ENCODE assay signal across 9 cellular contexts in genomic region chr5:1503301-1504243, GRCh38. TPM values are rescaled to one million over a fixed set of nuclear protein-coding genes. Genes with fewer than 3 reads are reported as not detected.
DNase-seq lines count a peak whose midpoint lies in the region; ATAC-seq and TF ChIP-seq lines count a peak whose summit lies in the region.
"Had no signal": no experiment of that assay in that cellular context is flagged by ENCODE, and none has a peak within 500 bp of the region (broad histone marks: within the 10 kb centered on the region; RNA-seq: fewer than 3 reads in every experiment).

No MANE protein-coding gene starts in this region.

- no peak overlapping the region for H3K27ac ChIP-seq in HEK293 (ENCODE audit: extremely low read depth, low read depth, low read length)

- peak overlapping the region; percentile 56 to 64 (median 59) for H3K4me3 Mint-ChIP-seq in T-cell

- POLR2A ChIA-PET in HEK293 (lab: Yijun Ruan, JAX), result interaction anchor here (1.0 kb wide), 1 partner anchor 20 kb away, joined by 4 read pairs; the partner anchor contains the start of gene LPCAT1
- POLR2A ChIA-PET in T-cell (lab: Charles Lee), result interaction anchor here in 1 of 2 donors (0.6 to 1.3 kb wide), 3 partner anchors 11 to 116 kb away, joined by 3 read pairs; partner anchors contain the start of gene LPCAT1

- peaks cover 12% of the 10 kb centered on the region for H3K36me3 Mint-ChIP-seq in T-cell

- CTCF ChIA-PET in HEK293 (lab: Yijun Ruan, JAX), result interaction anchor here (0.6 to 0.7 kb wide), 2 partner anchors 19 to 141 kb away, joined by 3 to 9 read pairs; no protein-coding TSS in a partner anchor
- CTCF ChIA-PET in T-cell (lab: Charles Lee), result interaction anchor here in 1 of 2 donors (0.6 kb wide), 1 partner anchor 47 kb away, joined by 3 read pairs; no protein-coding TSS in a partner anchor

- H3K27ac Mint-ChIP-seq in T-cell, result peak overlapping the region; percentile 23 to 59

- no peak for TF ChIP-seq CTCF in HEK293 (tag by site-specific recombination; IDR thresholded peaks at IDR 0.05)

- ATAC-seq in T-cell (replicated peaks in 1 of 4) (peak; percentile 26 to 53 (median 44)), left lobe of liver (peak; percentile 9)

- H3K4me1 Mint-ChIP-seq in T-cell, result peaks cover 42 to 61% (median 51%) of the 10 kb centered on the region in 3 donors

- no peak overlapping the region for H3K4me3 ChIP-seq in HEK293 (ENCODE audit: low read depth, low read length)

- DNase-seq in T-cell, result peak in 5 of 34 experiments; percentile 20 to 47 (median 33)
- DNase-seq in left lobe of liver (ENCODE audit: low spot score), result no peak
- DNase-seq in NCI-H748 treated with DMSO at 0.1 percent for 48 hours (lab: John Stamatoyannopoulos, UW), result no peak
- DNase-seq in NCI-H69 (lab: John Stamatoyannopoulos, UW), result no peak
- DNase-seq in NCI-H2107 (lab: John Stamatoyannopoulos, UW), result no peak
- no peak for DNase-seq in cortex of kidney (lab: John Stamatoyannopoulos, UW)

- no peaks in the 10 kb centered on the region for H3K9me3 Mint-ChIP-seq in T-cell

- peaks cover 4 to 37% of the 10 kb centered on the region in 2 experiments; a peak in 2 of 3 replicates for H3K36me3 ChIP-seq in HEK293 (ENCODE audit: control insufficient read depth in 2 of 2, insufficient read depth in 1 of 2, low read length in 2 of 2)

- H3K9me3 ChIP-seq in HEK293 (ENCODE audit: control insufficient read depth, insufficient read depth, low read depth, low read length), result no peaks in the 10 kb centered on the region

- H3K4me1 ChIP-seq in HEK293 (ENCODE audit: control insufficient read depth, insufficient read depth, low read length), result no peaks in the 10 kb centered on the region

- peak; percentile 16 for TF ChIP-seq POLR2A in GM10847 (IDR thresholded peaks at IDR 0.05; ENCODE audit: extremely low read depth, insufficient read length)

- no peaks in the 10 kb centered on the region for H3K27me3 Mint-ChIP-seq in T-cell

TF ChIP-seq in HEK293, 187 proteins besides CTCF, POLR2A, EP300 and RAD21:
- TF ChIP-seq, protein P1, sequence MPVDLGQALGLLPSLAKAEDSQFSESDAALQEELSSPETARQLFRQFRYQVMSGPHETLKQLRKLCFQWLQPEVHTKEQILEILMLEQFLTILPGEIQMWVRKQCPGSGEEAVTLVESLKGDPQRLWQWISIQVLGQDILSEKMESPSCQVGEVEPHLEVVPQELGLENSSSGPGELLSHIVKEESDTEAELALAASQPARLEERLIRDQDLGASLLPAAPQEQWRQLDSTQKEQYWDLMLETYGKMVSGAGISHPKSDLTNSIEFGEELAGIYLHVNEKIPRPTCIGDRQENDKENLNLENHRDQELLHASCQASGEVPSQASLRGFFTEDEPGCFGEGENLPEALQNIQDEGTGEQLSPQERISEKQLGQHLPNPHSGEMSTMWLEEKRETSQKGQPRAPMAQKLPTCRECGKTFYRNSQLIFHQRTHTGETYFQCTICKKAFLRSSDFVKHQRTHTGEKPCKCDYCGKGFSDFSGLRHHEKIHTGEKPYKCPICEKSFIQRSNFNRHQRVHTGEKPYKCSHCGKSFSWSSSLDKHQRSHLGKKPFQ (tag by site-specific recombination; IDR thresholded peaks at IDR 0.05), result peak; percentile 66; the same call in 1 of the 2 replicates
- TF ChIP-seq, protein P2, sequence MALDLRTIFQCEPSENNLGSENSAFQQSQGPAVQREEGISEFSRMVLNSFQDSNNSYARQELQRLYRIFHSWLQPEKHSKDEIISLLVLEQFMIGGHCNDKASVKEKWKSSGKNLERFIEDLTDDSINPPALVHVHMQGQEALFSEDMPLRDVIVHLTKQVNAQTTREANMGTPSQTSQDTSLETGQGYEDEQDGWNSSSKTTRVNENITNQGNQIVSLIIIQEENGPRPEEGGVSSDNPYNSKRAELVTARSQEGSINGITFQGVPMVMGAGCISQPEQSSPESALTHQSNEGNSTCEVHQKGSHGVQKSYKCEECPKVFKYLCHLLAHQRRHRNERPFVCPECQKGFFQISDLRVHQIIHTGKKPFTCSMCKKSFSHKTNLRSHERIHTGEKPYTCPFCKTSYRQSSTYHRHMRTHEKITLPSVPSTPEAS (tag by site-specific recombination; IDR thresholded peaks at IDR 0.05), result no peak

RNA-seq across cellular contexts. Expression of gene LPCAT1, which starts 20.2 kb away (rescaled TPM):
- total RNA-seq in T-cell (10 to 100 TPM; 27.9 to 57.7 (median 50.3) TPM), left lobe of liver (8.9 TPM)

RNA-seq across cellular contexts. Expression of gene SLC6A3, which starts 58.3 kb away (rescaled TPM):
- total RNA-seq in T-cell, result under 1 TPM in 1 of 5 donors, not detected in 4; 0.22 TPM
- total RNA-seq in left lobe of liver, result not detected
- total RNA-seq: pulmonary artery endothelial cell had no signal
